1 cellular context compared by ENCODE assay signal in the genomic region with DNA sequence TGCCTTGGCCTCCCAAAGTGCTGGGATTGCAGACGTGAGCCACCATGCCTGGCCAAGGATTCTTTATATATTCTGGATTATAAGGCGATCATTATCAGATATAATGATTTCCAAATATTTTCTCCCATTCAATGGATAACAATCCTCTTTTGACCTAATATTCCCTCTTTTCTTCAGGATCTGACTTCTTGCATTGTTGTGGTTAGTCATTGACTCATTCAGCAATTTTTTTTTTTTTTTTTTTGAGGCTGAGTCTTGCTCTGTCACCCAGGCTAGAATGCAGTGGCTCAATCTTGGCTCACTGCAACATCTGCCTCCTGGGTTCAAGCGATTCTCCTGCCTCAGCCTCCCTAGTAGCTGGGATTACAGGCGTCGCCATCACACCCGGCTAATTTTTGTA.
TF ChIP-seq lines count a peak whose summit lies in the region.

No MANE protein-coding gene starts in this region.

TF ChIP-seq in A549, 52 proteins besides CTCF, POLR2A, EP300 and RAD21:
- TF ChIP-seq FOSL2 (IDR thresholded peaks at IDR 0.05) (0 out of 2 replicates have a peak, but pooled peaks have one; percentile 6), FOSL2 (CRISPR knock-in tag; IDR thresholded peaks at IDR 0.05) (peak; percentile 22; the same call in 1 of the 2 replicates)
